ENCODE assay signal across 13 cellular contexts in genomic region chr2:234682492-234683228, GRCh38.
DNase-seq lines count a peak whose midpoint lies in the region; ATAC-seq, FAIRE-seq and TF ChIP-seq lines count a peak whose summit lies in the region.
"Had no signal": no experiment of that assay in that cellular context is flagged by ENCODE, and none has a peak within 500 bp of the region (broad histone marks: within the 10 kb centered on the region; RNA-seq: fewer than 3 reads in every experiment).

No MANE protein-coding gene starts in this region.

- POLR2A ChIA-PET in WTC11 (lab: Charles Lee) = no interaction called here

- peaks cover 55% of the 10 kb centered on the region for H3K4me1 Mint-ChIP-seq in WTC11
- H3K4me1 Mint-ChIP-seq: activated T-helper 17 cell treated with anti-CD3 and anti-CD28 coated beads, Interleukin-2, amount 50 U/mL, for 72 hours; CD4-positive, alpha-beta memory T cell had no signal

- FAIRE-seq in H54 (lab: Jason Lieb, UNC) = no peak

- peak overlapping the region; percentile 79 for H3K27ac Mint-ChIP-seq in WTC11
- H3K27ac Mint-ChIP-seq: activated T-helper 17 cell treated with anti-CD3 and anti-CD28 coated beads, Interleukin-2, amount 50 U/mL, for 72 hours had no signal

- H3K9me3 Mint-ChIP-seq in WTC11 = peaks cover 23% of the 10 kb centered on the region
- H3K9me3 Mint-ChIP-seq: activated T-helper 17 cell treated with anti-CD3 and anti-CD28 coated beads, Interleukin-2, amount 50 U/mL, for 72 hours had no signal

- peak; percentile 89 for DNase-seq in DMS79 (lab: John Stamatoyannopoulos, UW)
- peak; percentile 89 for DNase-seq in NCI-H1105 (lab: John Stamatoyannopoulos, UW)
- no peak for DNase-seq in WTC11 (ENCODE audit: low spot score)
- peak; percentile 97 for DNase-seq in myocyte (ENCODE audit: low read depth)
- no peak for DNase-seq in H54 (ENCODE audit: insufficient read length, low spot score)
- DNase-seq in AG20443 (ENCODE audit: low spot score) = no peak
- DNase-seq in NCI-H1092 treated with DMSO at 0.1 percent for 48 hours (lab: John Stamatoyannopoulos, UW) = no peak
- DNase-seq: activated CD4-positive, alpha-beta T cell treated with anti-CD3 and anti-CD28 coated beads, Interleukin-2, amount 50 U/mL, for 1 hour; CD4-positive, alpha-beta memory T cell; central memory CD4-positive, alpha-beta T cell; MM.1S had no signal

- CTCF ChIA-PET in WTC11 (lab: Charles Lee) = no interaction called here

- peaks cover 10% of the 10 kb centered on the region for H3K27me3 Mint-ChIP-seq in WTC11 (ENCODE audit: low read depth)

- H3K4me3 Mint-ChIP-seq in WTC11 = no peak overlapping the region
- H3K4me3 Mint-ChIP-seq: activated T-helper 17 cell treated with anti-CD3 and anti-CD28 coated beads, Interleukin-2, amount 50 U/mL, for 72 hours had no signal

- H3K36me3 Mint-ChIP-seq in WTC11 = peaks cover 15% of the 10 kb centered on the region
- H3K36me3 Mint-ChIP-seq: CD4-positive, alpha-beta memory T cell had no signal

- TF ChIP-seq CTCF in WTC11 (IDR thresholded peaks at IDR 0.05) = no peak

- ATAC-seq in WTC11 = no peak
- ATAC-seq in HG03159 (IDR thresholded peaks at IDR 0.05; ENCODE audit: unreplicated experiment) = no peak
- ATAC-seq: activated T-helper 17 cell treated with anti-CD3 and anti-CD28 coated beads, Interleukin-2, amount 50 U/mL, for 72 hours had no signal

- no peak for TF ChIP-seq POLR2A in H54 (IDR thresholded peaks at IDR 0.05; ENCODE audit: low read depth, low read length)

TF ChIP-seq in WTC11, 78 proteins besides CTCF, POLR2A, EP300 and RAD21:
- TF ChIP-seq NFE2L1 (CRISPR knock-in tag; IDR thresholded peaks at IDR 0.05) (0 out of 2 replicates have a peak, but pooled peaks have one; percentile 57), ZBTB21 (CRISPR knock-in tag; IDR thresholded peaks at IDR 0.05; ENCODE audit: borderline replicate concordance) (no peak), FOXP1 (CRISPR knock-in tag; IDR thresholded peaks at IDR 0.05; ENCODE audit: borderline replicate concordance) (no peak)

Comparison
In these comparisons a context has a peak if more than half of its experiments do, and no peak if none do; other contexts are left out.
1. DNase-seq: peak in DMS79 (single experiment), NCI-H1105 (single experiment) and myocyte (single experiment); none in WTC11 (single experiment), H54 (single experiment), AG20443 (single experiment) and NCI-H1092 treated with DMSO at 0.1 percent for 48 hours (single experiment).